Comparison of ENCODE assay signal across 8 cellular contexts in genomic region chr10:26890956-26891355, GRCh38. TPM values are rescaled to one million over a fixed set of nuclear protein-coding genes. Genes with fewer than 3 reads are reported as not detected.
DNase-seq lines count a peak whose midpoint lies in the region; ATAC-seq and TF ChIP-seq lines count a peak whose summit lies in the region.

No MANE protein-coding gene starts in this region.

- H3K4me3 Mint-ChIP-seq in activated CD8-positive, alpha-beta T cell treated with anti-CD3 and anti-CD28 coated beads, Interleukin-2, amount 10 ng/mL, durations not matched to agents 7 days and 5 days = no peak overlapping the region

- ATAC-seq in activated CD8-positive, alpha-beta T cell treated with anti-CD3 and anti-CD28 coated beads, Interleukin-2, amount 10 ng/mL, durations not matched to agents 7 days and 5 days = peak; percentile 53

- no peaks in the 10 kb centered on the region for H3K4me1 Mint-ChIP-seq in activated CD8-positive, alpha-beta T cell treated with anti-CD3 and anti-CD28 coated beads, Interleukin-2, amount 10 ng/mL, durations not matched to agents 7 days and 5 days (ENCODE audit: low read depth)

- TF ChIP-seq CTCF in AG04449 (IDR thresholded peaks at IDR 0.05; ENCODE audit: insufficient read depth, low read length, missing control alignments) (peak; percentile 52), GM12873 (IDR thresholded peaks at IDR 0.05; ENCODE audit: insufficient read depth, low read depth, low read length, missing control alignments) (peak; percentile 69)

- no peaks in the 10 kb centered on the region for H3K36me3 Mint-ChIP-seq in activated CD8-positive, alpha-beta T cell treated with anti-CD3 and anti-CD28 coated beads, Interleukin-2, amount 10 ng/mL, durations not matched to agents 7 days and 5 days (ENCODE audit: low read depth)

- H3K27me3 Mint-ChIP-seq in activated CD8-positive, alpha-beta T cell treated with anti-CD3 and anti-CD28 coated beads, Interleukin-2, amount 10 ng/mL, durations not matched to agents 7 days and 5 days (ENCODE audit: low read depth) = peaks cover 5% of the 10 kb centered on the region

- no peak overlapping the region for H3K4me3 ChIP-seq in AG04449 (ENCODE audit: low read depth, low read length)

- POLR2A ChIA-PET in AG04449 (lab: Yijun Ruan, JAX) = no interaction called here
- POLR2A ChIA-PET in activated CD8-positive, alpha-beta T cell treated with anti-CD3 and anti-CD28 coated beads, Interleukin-2, amount 10 ng/mL, durations not matched to agents 7 days and 5 days (lab: Charles Lee) = no interaction called here

- peaks cover 6% of the 10 kb centered on the region for H3K9me3 Mint-ChIP-seq in activated CD8-positive, alpha-beta T cell treated with anti-CD3 and anti-CD28 coated beads, Interleukin-2, amount 10 ng/mL, durations not matched to agents 7 days and 5 days (ENCODE audit: insufficient read depth)

- CTCF ChIA-PET in AG04449 (lab: Yijun Ruan, JAX) = interaction anchor here (0.6 to 4.9 kb wide), 7 partner anchors 23 to 470 kb away, joined by 3 to 23 read pairs (median 3); no protein-coding TSS in a partner anchor
- CTCF ChIA-PET in activated CD8-positive, alpha-beta T cell treated with anti-CD3 and anti-CD28 coated beads, Interleukin-2, amount 10 ng/mL, durations not matched to agents 7 days and 5 days (lab: Charles Lee) = interaction anchor here (0.9 kb wide), 1 partner anchor 263 kb away, joined by 3 read pairs; the partner anchor contains the start of gene YME1L1

- H3K27ac Mint-ChIP-seq in activated CD8-positive, alpha-beta T cell treated with anti-CD3 and anti-CD28 coated beads, Interleukin-2, amount 10 ng/mL, durations not matched to agents 7 days and 5 days = no peak overlapping the region

- DNase-seq in AG04449 (ENCODE audit: low read depth, low spot score) (no peak), NCI-H446 treated with DMSO at 0.1 percent for 48 hours (lab: John Stamatoyannopoulos, UW) (peak; percentile 21), germinal center (ENCODE audit: low spot score) (peak; percentile 17), retina (peak; percentile 69), DMS79 (lab: John Stamatoyannopoulos, UW) (no peak), GM19238 (ENCODE audit: insufficient read length, low spot score) (no peak)
- DNase-seq in activated CD8-positive, alpha-beta T cell treated with anti-CD3 and anti-CD28 coated beads, Interleukin-2, amount 10 ng/mL, durations not matched to agents 7 days and 5 days = peak; percentile 66

RNA-seq across cellular contexts. Expression of gene ABI1, which starts 30.2 kb away (rescaled TPM):
- total RNA-seq in activated CD8-positive, alpha-beta T cell treated with anti-CD3 and anti-CD28 coated beads, Interleukin-2, amount 10 ng/mL, durations not matched to agents 7 days and 5 days = 10 to 100 TPM; 46.9 to 49.7 TPM

Comparison
In these comparisons a context has a peak if more than half of its experiments do, and no peak if none do; other contexts are left out.
1. DNase-seq: peak in NCI-H446 treated with DMSO at 0.1 percent for 48 hours (single experiment), activated CD8-positive, alpha-beta T cell treated with anti-CD3 and anti-CD28 coated beads, Interleukin-2, amount 10 ng/mL, durations not matched to agents 7 days and 5 days (single experiment), germinal center (single experiment) and retina (single experiment); none in AG04449 (single experiment), DMS79 (single experiment) and GM19238 (single experiment).